ENCODE assay signal across 21 cellular contexts in the genomic region with DNA sequence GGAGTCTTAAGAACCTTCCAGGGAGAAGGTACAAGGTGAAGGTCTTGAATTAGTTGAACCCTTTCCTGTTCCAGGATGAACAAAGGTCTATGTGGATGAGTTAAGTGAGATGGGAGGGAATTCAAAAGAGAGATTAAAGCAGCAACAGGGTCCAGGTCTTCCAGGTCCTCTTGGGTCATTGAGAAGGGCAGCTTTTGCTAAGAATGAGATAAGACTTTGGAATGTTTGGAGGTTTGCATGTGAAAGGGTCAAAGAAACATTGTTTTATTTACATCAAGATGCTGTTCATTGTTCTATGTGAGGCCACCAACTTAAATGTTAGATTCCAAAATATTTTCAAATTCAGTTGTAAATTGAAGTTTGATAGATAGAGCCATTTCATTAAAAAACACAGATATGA.
"Had no signal": no experiment of that assay in that cellular context is flagged by ENCODE, and none has a peak within 500 bp of the region (broad histone marks: within the 10 kb centered on the region; RNA-seq: fewer than 3 reads in every experiment).

No MANE protein-coding gene starts in this region.

- H3K4me1 Mint-ChIP-seq: activated CD4-positive, alpha-beta memory T cell treated with anti-CD3 and anti-CD28 coated beads, Interleukin-2, amount 10 ng/mL, durations not matched to agents 7 days and 5 days; activated CD4-positive, alpha-beta T cell treated with anti-CD3 and anti-CD28 coated beads for 36 hours; activated naive CD4-positive, alpha-beta T cell treated with anti-CD3 and anti-CD28 coated beads, Interleukin-2, amount 10 ng/mL, durations not matched to agents 7 days and 5 days; activated naive CD8-positive, alpha-beta T cell treated with anti-CD3 and anti-CD28 coated beads for 36 hours had no signal

- H3K36me3 ChIP-seq: brain microvascular endothelial cell, cardiac muscle cell had no signal

- H3K36me3 Mint-ChIP-seq: activated naive CD4-positive, alpha-beta T cell treated with anti-CD3 and anti-CD28 coated beads, Interleukin-2, amount 10 ng/mL, durations not matched to agents 7 days and 5 days; activated naive CD8-positive, alpha-beta T cell treated with anti-CD3 and anti-CD28 coated beads for 36 hours had no signal

- H2AFZ ChIP-seq: PC-9 had no signal

- H3K27ac ChIP-seq: brain microvascular endothelial cell, cardiac muscle cell, KMS-11, PC-9, VCaP had no signal

- H3K27me3 Mint-ChIP-seq: activated CD4-positive, alpha-beta memory T cell treated with anti-CD3 and anti-CD28 coated beads, Interleukin-2, amount 10 ng/mL, durations not matched to agents 7 days and 5 days; activated CD4-positive, alpha-beta T cell treated with anti-CD3 and anti-CD28 coated beads for 36 hours; activated naive CD4-positive, alpha-beta T cell treated with anti-CD3 and anti-CD28 coated beads, Interleukin-2, amount 10 ng/mL, durations not matched to agents 7 days and 5 days; activated naive CD8-positive, alpha-beta T cell treated with anti-CD3 and anti-CD28 coated beads for 36 hours had no signal

- ATAC-seq: activated CD4-positive, alpha-beta T cell treated with anti-CD3 and anti-CD28 coated beads for 36 hours; activated T-cell treated with anti-CD3 and anti-CD28 coated beads, Interleukin-2, amount 50 U/mL, for 72 hours had no signal

- H3K9ac ChIP-seq: KMS-11 had no signal

- DNase-seq: activated CD4-positive, alpha-beta memory T cell treated with anti-CD3 and anti-CD28 coated beads, Interleukin-2, amount 10 ng/mL, durations not matched to agents 7 days and 5 days; activated CD4-positive, alpha-beta T cell treated with anti-CD3 and anti-CD28 coated beads for 36 hours; activated CD4-positive, alpha-beta T cell treated with anti-CD3 and anti-CD28 coated beads, Interleukin-2, amount 50 U/mL, for 1 hour; activated gamma-delta T cell treated with Interleukin-2 at 50 U/mL for 16 hours; activated naive CD4-positive, alpha-beta T cell treated with anti-CD3 and anti-CD28 coated beads, Interleukin-2, amount 10 ng/mL, durations not matched to agents 7 days and 5 days; activated naive CD8-positive, alpha-beta T cell treated with anti-CD3 and anti-CD28 coated beads for 36 hours; activated T-cell treated with anti-CD3 and anti-CD28 coated beads, Interleukin-2, amount 50 U/mL, for 72 hours; brain microvascular endothelial cell; NCI-H1105 treated with DMSO at 0.1 percent for 48 hours; NCI-H1436 treated with DMSO at 0.1 percent for 48 hours; NCI-H187 treated with DMSO at 0.1 percent for 48 hours; NCI-H2081 treated with DMSO at 0.1 percent for 48 hours; NCI-H446; NCI-H524; PC-9; SIG-M5; T-helper 1 cell had no signal

- H3K4me3 Mint-ChIP-seq: activated CD4-positive, alpha-beta memory T cell treated with anti-CD3 and anti-CD28 coated beads, Interleukin-2, amount 10 ng/mL, durations not matched to agents 7 days and 5 days; activated CD4-positive, alpha-beta T cell treated with anti-CD3 and anti-CD28 coated beads for 36 hours; activated naive CD4-positive, alpha-beta T cell treated with anti-CD3 and anti-CD28 coated beads, Interleukin-2, amount 10 ng/mL, durations not matched to agents 7 days and 5 days; activated naive CD8-positive, alpha-beta T cell treated with anti-CD3 and anti-CD28 coated beads for 36 hours; activated T-cell treated with anti-CD3 and anti-CD28 coated beads, Interleukin-2, amount 50 U/mL, for 72 hours had no signal

- H3K4me3 ChIP-seq: cardiac muscle cell, PC-9 had no signal

- H3K27ac Mint-ChIP-seq: activated CD4-positive, alpha-beta memory T cell treated with anti-CD3 and anti-CD28 coated beads, Interleukin-2, amount 10 ng/mL, durations not matched to agents 7 days and 5 days; activated CD4-positive, alpha-beta T cell treated with anti-CD3 and anti-CD28 coated beads for 36 hours; activated naive CD4-positive, alpha-beta T cell treated with anti-CD3 and anti-CD28 coated beads, Interleukin-2, amount 10 ng/mL, durations not matched to agents 7 days and 5 days; activated naive CD8-positive, alpha-beta T cell treated with anti-CD3 and anti-CD28 coated beads for 36 hours; activated T-cell treated with anti-CD3 and anti-CD28 coated beads, Interleukin-2, amount 50 U/mL, for 72 hours; activated T-helper 2 cell treated with anti-CD3 and anti-CD28 coated beads, Interferon-gamma antibody, Interleukin-2, Interleukin-4, amounts not matched to agents 10 μg/mL and 5 μg/mL and 100 μg/mL, durations not matched to agents 14 hours and 24 hours and 36 hours had no signal

- H3K27me3 ChIP-seq: brain microvascular endothelial cell, cardiac muscle cell had no signal

- H3K4me2 ChIP-seq: KMS-11, PC-9 had no signal

- H3K9me3 Mint-ChIP-seq: activated naive CD8-positive, alpha-beta T cell treated with anti-CD3 and anti-CD28 coated beads for 36 hours had no signal
